12 cellular contexts compared by ENCODE assay signal in the genomic region with DNA sequence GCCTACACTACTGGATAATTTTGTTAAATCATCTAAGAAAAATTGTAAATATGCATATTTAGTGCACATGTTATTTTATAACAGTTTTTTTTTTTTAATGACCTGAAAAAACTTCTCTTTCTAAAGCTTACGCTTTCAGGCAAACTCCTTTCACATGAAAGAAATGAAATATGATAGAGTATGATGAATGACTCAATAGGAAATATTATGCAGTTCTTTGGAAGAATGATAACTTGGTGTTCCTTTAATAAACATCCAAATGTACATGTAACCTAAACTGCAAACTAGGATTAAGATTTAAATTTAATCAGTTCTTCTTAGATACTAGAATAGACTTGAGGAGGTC.
DNase-seq lines count a peak whose midpoint lies in the region; ATAC-seq and TF ChIP-seq lines count a peak whose summit lies in the region.
"Had no signal": no experiment of that assay in that cellular context is flagged by ENCODE, and none has a peak within 500 bp of the region (broad histone marks: within the 10 kb centered on the region; RNA-seq: fewer than 3 reads in every experiment).

No MANE protein-coding gene starts in this region.

- no peak for TF ChIP-seq CTCF in HL-60 (IDR thresholded peaks at IDR 0.05; ENCODE audit: insufficient read depth, low read length)
- TF ChIP-seq CTCF in breast epithelium (IDR thresholded peaks at IDR 0.05): no peak
- TF ChIP-seq CTCF in right lobe of liver (IDR thresholded peaks at IDR 0.05): no peak
- no peak for TF ChIP-seq CTCF in testis (IDR thresholded peaks at IDR 0.05)

- H3K9me3 ChIP-seq in breast epithelium (no peaks in the 10 kb centered on the region), right lobe of liver (no peaks in the 10 kb centered on the region), testis (no peaks in the 10 kb centered on the region)
- H3K9me3 ChIP-seq: SJCRH30 had no signal

- H3K36me3 ChIP-seq in breast epithelium: no peaks in the 10 kb centered on the region
- no peaks in the 10 kb centered on the region for H3K36me3 ChIP-seq in right lobe of liver
- H3K36me3 ChIP-seq in testis (ENCODE audit: low read depth, missing control alignments): no peaks in the 10 kb centered on the region
- H3K36me3 ChIP-seq: SJCRH30 had no signal

- TF ChIP-seq POLR2A in breast epithelium (IDR thresholded peaks at IDR 0.05): no peak
- TF ChIP-seq POLR2A in right lobe of liver (IDR thresholded peaks at IDR 0.05): no peak
- no peak for TF ChIP-seq POLR2A in testis (IDR thresholded peaks at IDR 0.05)

- intact Hi-C loops in breast epithelium (cut with DNase I; ENCODE audit: low total_unique reads) (no loop called here), right lobe of liver (cut with DNase I) (no loop called here), testis (cut with DNase I; ENCODE audit: low total_unique reads) (no loop called here)

- 19% methylated on average over 1 of the region's 1 CpG for WGBS in right lobe of liver (ENCODE audit: insufficient coverage, low coverage, low lambda C conversion rate, missing lambda C conversion rate)
- WGBS in testis, 2 donors: 44 to 54% methylated on average over 1 of the region's 1 CpG

- ATAC-seq in right lobe of liver (no peak), GM19023 (IDR thresholded peaks at IDR 0.05; ENCODE audit: unreplicated experiment) (no peak), HG03159 (IDR thresholded peaks at IDR 0.05; ENCODE audit: unreplicated experiment) (no peak)

- peak overlapping the region; percentile 68 for H3K27ac ChIP-seq in HL-60 (replicated peaks)
- H3K27ac ChIP-seq in breast epithelium: peak overlapping the region in 1 of 2 donors; percentile 74
- H3K27ac ChIP-seq in right lobe of liver: peak overlapping the region; percentile 75 to 84 (median 77)
- H3K27ac ChIP-seq in testis: peak overlapping the region; percentile 60 to 80
- H3K27ac ChIP-seq: SJCRH30 had no signal

- no peak for DNase-seq in HL-60 (ENCODE audit: low read depth in 1 of 2, low spot score in 1 of 2)
- DNase-seq in breast epithelium (ENCODE audit: low spot score in 2 of 2): no peak
- no peak for DNase-seq in right lobe of liver
- DNase-seq in testis: no peak
- no peak for DNase-seq in T-helper 9 cell
- DNase-seq in COLO829 (ENCODE audit: low spot score): no peak
- DNase-seq: activated CD4-positive, alpha-beta T cell treated with anti-CD3 and anti-CD28 coated beads for 1 hour; effector memory CD8-positive, alpha-beta T cell; stimulated activated CD4-positive, alpha-beta T cell treated with anti-CD3 and anti-CD28 coated beads, Interleukin-4, amount 100 ng/mL, for 24 hours had no signal

- peaks cover 0 to 11% of the 10 kb centered on the region in 2 donors for H3K4me1 ChIP-seq in breast epithelium
- H3K4me1 ChIP-seq in right lobe of liver: peaks cover 0 to 55% (median 25%) of the 10 kb centered on the region in 4 donors
- peaks cover 6% of the 10 kb centered on the region for H3K4me1 ChIP-seq in testis

- H3K27me3 ChIP-seq in HL-60 (ENCODE audit: insufficient read depth, poor library complexity, severe bottlenecking) (no peaks in the 10 kb centered on the region), breast epithelium (no peaks in the 10 kb centered on the region), right lobe of liver (no peaks in the 10 kb centered on the region), testis (no peaks in the 10 kb centered on the region)
- H3K27me3 ChIP-seq: SJCRH30 had no signal

- H3K4me3 ChIP-seq in HL-60 (replicated peaks; ENCODE audit: insufficient read depth, low read length): peak overlapping the region; percentile 42; the same call in 1 of the 2 replicates
- peak overlapping the region; percentile 39 to 59 (median 42) for H3K4me3 ChIP-seq in breast epithelium
- H3K4me3 ChIP-seq in right lobe of liver: peak overlapping the region; percentile 22 to 56 (median 50)
- no peak overlapping the region for H3K4me3 ChIP-seq in testis
- H3K4me3 ChIP-seq: SJCRH30 had no signal

Comparison
In these comparisons a context has a peak if more than half of its experiments do, and no peak if none do; other contexts are left out.
1. H3K4me3 ChIP-seq: peak in HL-60 (single experiment), breast epithelium (3 of 3) and right lobe of liver (3 of 3); none in testis (0 of 2).